1 cellular context compared by ENCODE assay signal in the genomic region with DNA sequence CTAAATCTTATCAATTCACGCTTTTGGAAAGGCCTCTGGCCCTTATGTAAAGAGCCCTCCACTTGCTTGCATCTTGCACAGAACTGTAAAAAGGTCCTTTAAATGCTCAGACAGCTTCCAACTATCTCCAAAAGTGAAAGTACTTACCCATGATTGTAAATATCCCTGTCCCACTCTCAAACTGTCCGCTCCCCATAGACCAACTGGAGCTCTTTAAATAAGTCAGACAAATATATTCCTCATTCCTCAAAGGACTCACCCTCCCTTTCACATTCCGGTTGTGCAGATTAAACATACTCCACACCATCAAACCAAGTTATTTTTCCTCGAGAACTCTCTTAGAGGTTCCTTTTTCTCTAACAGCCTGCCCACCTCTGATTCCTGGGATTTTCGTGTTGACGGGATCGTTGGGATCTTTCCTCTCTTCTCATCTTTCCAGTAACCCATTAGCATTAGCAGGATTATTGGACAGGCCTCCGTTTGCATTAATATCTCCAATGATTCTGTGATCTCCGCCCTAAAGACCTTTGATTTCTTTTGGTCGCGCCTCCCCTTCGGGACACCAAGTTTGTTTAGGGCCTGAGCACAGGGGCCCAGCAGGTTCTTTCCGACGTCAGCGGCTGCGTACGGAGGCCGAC.
A peak's percentile ranks its signal among the peaks of the same experiment; 100 is the strongest.
TF ChIP-seq lines count a peak whose summit lies in the region.

No MANE protein-coding gene starts in this region.

TF ChIP-seq in HepG2, 621 proteins besides CTCF, POLR2A, EP300 and RAD21 (continued from another document and continues in another):
- TF ChIP-seq, protein P1, sequence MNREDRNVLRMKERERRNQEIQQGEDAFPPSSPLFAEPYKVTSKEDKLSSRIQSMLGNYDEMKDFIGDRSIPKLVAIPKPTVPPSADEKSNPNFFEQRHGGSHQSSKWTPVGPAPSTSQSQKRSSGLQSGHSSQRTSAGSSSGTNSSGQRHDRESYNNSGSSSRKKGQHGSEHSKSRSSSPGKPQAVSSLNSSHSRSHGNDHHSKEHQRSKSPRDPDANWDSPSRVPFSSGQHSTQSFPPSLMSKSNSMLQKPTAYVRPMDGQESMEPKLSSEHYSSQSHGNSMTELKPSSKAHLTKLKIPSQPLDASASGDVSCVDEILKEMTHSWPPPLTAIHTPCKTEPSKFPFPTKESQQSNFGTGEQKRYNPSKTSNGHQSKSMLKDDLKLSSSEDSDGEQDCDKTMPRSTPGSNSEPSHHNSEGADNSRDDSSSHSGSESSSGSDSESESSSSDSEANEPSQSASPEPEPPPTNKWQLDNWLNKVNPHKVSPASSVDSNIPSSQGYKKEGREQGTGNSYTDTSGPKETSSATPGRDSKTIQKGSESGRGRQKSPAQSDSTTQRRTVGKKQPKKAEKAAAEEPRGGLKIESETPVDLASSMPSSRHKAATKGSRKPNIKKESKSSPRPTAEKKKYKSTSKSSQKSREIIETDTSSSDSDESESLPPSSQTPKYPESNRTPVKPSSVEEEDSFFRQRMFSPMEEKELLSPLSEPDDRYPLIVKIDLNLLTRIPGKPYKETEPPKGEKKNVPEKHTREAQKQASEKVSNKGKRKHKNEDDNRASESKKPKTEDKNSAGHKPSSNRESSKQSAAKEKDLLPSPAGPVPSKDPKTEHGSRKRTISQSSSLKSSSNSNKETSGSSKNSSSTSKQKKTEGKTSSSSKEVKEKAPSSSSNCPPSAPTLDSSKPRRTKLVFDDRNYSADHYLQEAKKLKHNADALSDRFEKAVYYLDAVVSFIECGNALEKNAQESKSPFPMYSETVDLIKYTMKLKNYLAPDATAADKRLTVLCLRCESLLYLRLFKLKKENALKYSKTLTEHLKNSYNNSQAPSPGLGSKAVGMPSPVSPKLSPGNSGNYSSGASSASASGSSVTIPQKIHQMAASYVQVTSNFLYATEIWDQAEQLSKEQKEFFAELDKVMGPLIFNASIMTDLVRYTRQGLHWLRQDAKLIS (CRISPR knock-in tag; IDR thresholded peaks at IDR 0.05): no peak
- TF ChIP-seq, protein P2, sequence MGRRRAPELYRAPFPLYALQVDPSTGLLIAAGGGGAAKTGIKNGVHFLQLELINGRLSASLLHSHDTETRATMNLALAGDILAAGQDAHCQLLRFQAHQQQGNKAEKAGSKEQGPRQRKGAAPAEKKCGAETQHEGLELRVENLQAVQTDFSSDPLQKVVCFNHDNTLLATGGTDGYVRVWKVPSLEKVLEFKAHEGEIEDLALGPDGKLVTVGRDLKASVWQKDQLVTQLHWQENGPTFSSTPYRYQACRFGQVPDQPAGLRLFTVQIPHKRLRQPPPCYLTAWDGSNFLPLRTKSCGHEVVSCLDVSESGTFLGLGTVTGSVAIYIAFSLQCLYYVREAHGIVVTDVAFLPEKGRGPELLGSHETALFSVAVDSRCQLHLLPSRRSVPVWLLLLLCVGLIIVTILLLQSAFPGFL (CRISPR knock-in tag; IDR thresholded peaks at IDR 0.05): no peak
- no peak for TF ChIP-seq HNRNPL (IDR thresholded peaks at IDR 0.05; ENCODE audit: low read depth, low read length)
- TF ChIP-seq ZNF335 (CRISPR knock-in tag; IDR thresholded peaks at IDR 0.05): no peak
- TF ChIP-seq SP5 (CRISPR knock-in tag; IDR thresholded peaks at IDR 0.05; ENCODE audit: borderline replicate concordance, low read depth): 0 out of 2 replicates have a peak, but pooled peaks have one; percentile 8
- 0 out of 2 replicates have a peak, but pooled peaks have one; percentile 10 for TF ChIP-seq ZNF256 (CRISPR knock-in tag; conservative IDR thresholded peaks at IDR 0.05)
- TF ChIP-seq MBD4 (IDR thresholded peaks at IDR 0.05; ENCODE audit: borderline replicate concordance, low read length): no peak
- TF ChIP-seq FOSL2 (CRISPR knock-in tag; IDR thresholded peaks at IDR 0.05): no peak
- no peak for TF ChIP-seq TCF7L2 (IDR thresholded peaks at IDR 0.05; ENCODE audit: low read depth, low read length)
- TF ChIP-seq, protein P3, sequence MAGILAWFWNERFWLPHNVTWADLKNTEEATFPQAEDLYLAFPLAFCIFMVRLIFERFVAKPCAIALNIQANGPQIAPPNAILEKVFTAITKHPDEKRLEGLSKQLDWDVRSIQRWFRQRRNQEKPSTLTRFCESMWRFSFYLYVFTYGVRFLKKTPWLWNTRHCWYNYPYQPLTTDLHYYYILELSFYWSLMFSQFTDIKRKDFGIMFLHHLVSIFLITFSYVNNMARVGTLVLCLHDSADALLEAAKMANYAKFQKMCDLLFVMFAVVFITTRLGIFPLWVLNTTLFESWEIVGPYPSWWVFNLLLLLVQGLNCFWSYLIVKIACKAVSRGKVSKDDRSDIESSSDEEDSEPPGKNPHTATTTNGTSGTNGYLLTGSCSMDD (CRISPR knock-in tag; IDR thresholded peaks at IDR 0.05): no peak
- TF ChIP-seq, protein P4, sequence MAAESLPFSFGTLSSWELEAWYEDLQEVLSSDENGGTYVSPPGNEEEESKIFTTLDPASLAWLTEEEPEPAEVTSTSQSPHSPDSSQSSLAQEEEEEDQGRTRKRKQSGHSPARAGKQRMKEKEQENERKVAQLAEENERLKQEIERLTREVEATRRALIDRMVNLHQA (CRISPR knock-in tag; IDR thresholded peaks at IDR 0.05): no peak
- TF ChIP-seq, protein P5, sequence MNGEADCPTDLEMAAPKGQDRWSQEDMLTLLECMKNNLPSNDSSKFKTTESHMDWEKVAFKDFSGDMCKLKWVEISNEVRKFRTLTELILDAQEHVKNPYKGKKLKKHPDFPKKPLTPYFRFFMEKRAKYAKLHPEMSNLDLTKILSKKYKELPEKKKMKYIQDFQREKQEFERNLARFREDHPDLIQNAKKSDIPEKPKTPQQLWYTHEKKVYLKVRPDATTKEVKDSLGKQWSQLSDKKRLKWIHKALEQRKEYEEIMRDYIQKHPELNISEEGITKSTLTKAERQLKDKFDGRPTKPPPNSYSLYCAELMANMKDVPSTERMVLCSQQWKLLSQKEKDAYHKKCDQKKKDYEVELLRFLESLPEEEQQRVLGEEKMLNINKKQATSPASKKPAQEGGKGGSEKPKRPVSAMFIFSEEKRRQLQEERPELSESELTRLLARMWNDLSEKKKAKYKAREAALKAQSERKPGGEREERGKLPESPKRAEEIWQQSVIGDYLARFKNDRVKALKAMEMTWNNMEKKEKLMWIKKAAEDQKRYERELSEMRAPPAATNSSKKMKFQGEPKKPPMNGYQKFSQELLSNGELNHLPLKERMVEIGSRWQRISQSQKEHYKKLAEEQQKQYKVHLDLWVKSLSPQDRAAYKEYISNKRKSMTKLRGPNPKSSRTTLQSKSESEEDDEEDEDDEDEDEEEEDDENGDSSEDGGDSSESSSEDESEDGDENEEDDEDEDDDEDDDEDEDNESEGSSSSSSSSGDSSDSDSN (CRISPR knock-in tag; IDR thresholded peaks at IDR 0.05): no peak
- TF ChIP-seq TP53 (CRISPR knock-in tag; conservative IDR thresholded peaks at IDR 0.05): no peak
- TF ChIP-seq GABPB1 (CRISPR knock-in tag; IDR thresholded peaks at IDR 0.05): no peak
- TF ChIP-seq ELF4 (CRISPR knock-in tag; IDR thresholded peaks at IDR 0.05; ENCODE audit: borderline replicate concordance): no peak
- no peak for TF ChIP-seq ZSCAN21 (CRISPR knock-in tag; IDR thresholded peaks at IDR 0.05; ENCODE audit: borderline replicate concordance)
- TF ChIP-seq SCMH1 (CRISPR knock-in tag; IDR thresholded peaks at IDR 0.05; ENCODE audit: borderline replicate concordance): no peak
- no peak for TF ChIP-seq PCBP2 (optimal IDR thresholded peaks at IDR 0.05; ENCODE audit: low read depth, low read length, poor library complexity, severe bottlenecking)
- TF ChIP-seq SMAD9 (CRISPR knock-in tag; IDR thresholded peaks at IDR 0.05): no peak
- TF ChIP-seq SNAPC2 (CRISPR knock-in tag; IDR thresholded peaks at IDR 0.05): no peak
- no peak for TF ChIP-seq ZC3H4 (CRISPR knock-in tag; IDR thresholded peaks at IDR 0.05; ENCODE audit: borderline replicate concordance)
- TF ChIP-seq SIN3A (IDR thresholded peaks at IDR 0.05; ENCODE audit: borderline replicate concordance, low read depth, low read length): no peak
- no peak for TF ChIP-seq ZNF761 (CRISPR knock-in tag; conservative IDR thresholded peaks at IDR 0.05)
- 0 out of 2 replicates have a peak, but pooled peaks have one; percentile 28 for TF ChIP-seq GABPA (IDR thresholded peaks at IDR 0.05; ENCODE audit: low read depth, low read length)
- TF ChIP-seq GABPA (CRISPR knock-in tag; IDR thresholded peaks at IDR 0.05; ENCODE audit: low read depth): no peak
- TF ChIP-seq, protein P6, sequence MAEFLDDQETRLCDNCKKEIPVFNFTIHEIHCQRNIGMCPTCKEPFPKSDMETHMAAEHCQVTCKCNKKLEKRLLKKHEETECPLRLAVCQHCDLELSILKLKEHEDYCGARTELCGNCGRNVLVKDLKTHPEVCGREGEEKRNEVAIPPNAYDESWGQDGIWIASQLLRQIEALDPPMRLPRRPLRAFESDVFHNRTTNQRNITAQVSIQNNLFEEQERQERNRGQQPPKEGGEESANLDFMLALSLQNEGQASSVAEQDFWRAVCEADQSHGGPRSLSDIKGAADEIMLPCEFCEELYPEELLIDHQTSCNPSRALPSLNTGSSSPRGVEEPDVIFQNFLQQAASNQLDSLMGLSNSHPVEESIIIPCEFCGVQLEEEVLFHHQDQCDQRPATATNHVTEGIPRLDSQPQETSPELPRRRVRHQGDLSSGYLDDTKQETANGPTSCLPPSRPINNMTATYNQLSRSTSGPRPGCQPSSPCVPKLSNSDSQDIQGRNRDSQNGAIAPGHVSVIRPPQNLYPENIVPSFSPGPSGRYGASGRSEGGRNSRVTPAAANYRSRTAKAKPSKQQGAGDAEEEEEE (CRISPR knock-in tag; IDR thresholded peaks at IDR 0.05; ENCODE audit: borderline replicate concordance): no peak
- 0 out of 2 replicates have a peak, but pooled peaks have one; percentile 6 for TF ChIP-seq KAT8 (CRISPR knock-in tag; IDR thresholded peaks at IDR 0.05)
- TF ChIP-seq, protein P7, sequence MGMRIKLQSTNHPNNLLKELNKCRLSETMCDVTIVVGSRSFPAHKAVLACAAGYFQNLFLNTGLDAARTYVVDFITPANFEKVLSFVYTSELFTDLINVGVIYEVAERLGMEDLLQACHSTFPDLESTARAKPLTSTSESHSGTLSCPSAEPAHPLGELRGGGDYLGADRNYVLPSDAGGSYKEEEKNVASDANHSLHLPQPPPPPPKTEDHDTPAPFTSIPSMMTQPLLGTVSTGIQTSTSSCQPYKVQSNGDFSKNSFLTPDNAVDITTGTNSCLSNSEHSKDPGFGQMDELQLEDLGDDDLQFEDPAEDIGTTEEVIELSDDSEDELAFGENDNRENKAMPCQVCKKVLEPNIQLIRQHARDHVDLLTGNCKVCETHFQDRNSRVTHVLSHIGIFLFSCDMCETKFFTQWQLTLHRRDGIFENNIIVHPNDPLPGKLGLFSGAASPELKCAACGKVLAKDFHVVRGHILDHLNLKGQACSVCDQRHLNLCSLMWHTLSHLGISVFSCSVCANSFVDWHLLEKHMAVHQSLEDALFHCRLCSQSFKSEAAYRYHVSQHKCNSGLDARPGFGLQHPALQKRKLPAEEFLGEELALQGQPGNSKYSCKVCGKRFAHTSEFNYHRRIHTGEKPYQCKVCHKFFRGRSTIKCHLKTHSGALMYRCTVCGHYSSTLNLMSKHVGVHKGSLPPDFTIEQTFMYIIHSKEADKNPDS (CRISPR knock-in tag; IDR thresholded peaks at IDR 0.05): no peak
- TF ChIP-seq, protein P8, sequence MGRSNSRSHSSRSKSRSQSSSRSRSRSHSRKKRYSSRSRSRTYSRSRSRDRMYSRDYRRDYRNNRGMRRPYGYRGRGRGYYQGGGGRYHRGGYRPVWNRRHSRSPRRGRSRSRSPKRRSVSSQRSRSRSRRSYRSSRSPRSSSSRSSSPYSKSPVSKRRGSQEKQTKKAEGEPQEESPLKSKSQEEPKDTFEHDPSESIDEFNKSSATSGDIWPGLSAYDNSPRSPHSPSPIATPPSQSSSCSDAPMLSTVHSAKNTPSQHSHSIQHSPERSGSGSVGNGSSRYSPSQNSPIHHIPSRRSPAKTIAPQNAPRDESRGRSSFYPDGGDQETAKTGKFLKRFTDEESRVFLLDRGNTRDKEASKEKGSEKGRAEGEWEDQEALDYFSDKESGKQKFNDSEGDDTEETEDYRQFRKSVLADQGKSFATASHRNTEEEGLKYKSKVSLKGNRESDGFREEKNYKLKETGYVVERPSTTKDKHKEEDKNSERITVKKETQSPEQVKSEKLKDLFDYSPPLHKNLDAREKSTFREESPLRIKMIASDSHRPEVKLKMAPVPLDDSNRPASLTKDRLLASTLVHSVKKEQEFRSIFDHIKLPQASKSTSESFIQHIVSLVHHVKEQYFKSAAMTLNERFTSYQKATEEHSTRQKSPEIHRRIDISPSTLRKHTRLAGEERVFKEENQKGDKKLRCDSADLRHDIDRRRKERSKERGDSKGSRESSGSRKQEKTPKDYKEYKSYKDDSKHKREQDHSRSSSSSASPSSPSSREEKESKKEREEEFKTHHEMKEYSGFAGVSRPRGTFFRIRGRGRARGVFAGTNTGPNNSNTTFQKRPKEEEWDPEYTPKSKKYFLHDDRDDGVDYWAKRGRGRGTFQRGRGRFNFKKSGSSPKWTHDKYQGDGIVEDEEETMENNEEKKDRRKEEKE (IDR thresholded peaks at IDR 0.05): no peak
- TF ChIP-seq, protein P9, sequence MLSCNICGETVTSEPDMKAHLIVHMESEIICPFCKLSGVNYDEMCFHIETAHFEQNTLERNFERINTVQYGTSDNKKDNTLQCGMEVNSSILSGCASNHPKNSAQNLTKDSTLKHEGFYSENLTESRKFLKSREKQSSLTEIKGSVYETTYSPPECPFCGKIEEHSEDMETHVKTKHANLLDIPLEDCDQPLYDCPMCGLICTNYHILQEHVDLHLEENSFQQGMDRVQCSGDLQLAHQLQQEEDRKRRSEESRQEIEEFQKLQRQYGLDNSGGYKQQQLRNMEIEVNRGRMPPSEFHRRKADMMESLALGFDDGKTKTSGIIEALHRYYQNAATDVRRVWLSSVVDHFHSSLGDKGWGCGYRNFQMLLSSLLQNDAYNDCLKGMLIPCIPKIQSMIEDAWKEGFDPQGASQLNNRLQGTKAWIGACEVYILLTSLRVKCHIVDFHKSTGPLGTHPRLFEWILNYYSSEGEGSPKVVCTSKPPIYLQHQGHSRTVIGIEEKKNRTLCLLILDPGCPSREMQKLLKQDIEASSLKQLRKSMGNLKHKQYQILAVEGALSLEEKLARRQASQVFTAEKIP (CRISPR knock-in tag; IDR thresholded peaks at IDR 0.05; ENCODE audit: borderline replicate concordance): no peak
- TF ChIP-seq, protein P10, sequence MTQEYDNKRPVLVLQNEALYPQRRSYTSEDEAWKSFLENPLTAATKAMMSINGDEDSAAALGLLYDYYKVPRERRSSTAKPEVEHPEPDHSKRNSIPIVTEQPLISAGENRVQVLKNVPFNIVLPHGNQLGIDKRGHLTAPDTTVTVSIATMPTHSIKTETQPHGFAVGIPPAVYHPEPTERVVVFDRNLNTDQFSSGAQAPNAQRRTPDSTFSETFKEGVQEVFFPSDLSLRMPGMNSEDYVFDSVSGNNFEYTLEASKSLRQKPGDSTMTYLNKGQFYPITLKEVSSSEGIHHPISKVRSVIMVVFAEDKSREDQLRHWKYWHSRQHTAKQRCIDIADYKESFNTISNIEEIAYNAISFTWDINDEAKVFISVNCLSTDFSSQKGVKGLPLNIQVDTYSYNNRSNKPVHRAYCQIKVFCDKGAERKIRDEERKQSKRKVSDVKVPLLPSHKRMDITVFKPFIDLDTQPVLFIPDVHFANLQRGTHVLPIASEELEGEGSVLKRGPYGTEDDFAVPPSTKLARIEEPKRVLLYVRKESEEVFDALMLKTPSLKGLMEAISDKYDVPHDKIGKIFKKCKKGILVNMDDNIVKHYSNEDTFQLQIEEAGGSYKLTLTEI (CRISPR knock-in tag; conservative IDR thresholded peaks at IDR 0.05): no peak
- TF ChIP-seq ZNF724P (CRISPR knock-in tag; IDR thresholded peaks at IDR 0.05; ENCODE audit: borderline replicate concordance): no peak
- no peak for TF ChIP-seq ZNF33B (CRISPR knock-in tag; IDR thresholded peaks at IDR 0.05)
- TF ChIP-seq ZNF143 (CRISPR knock-in tag; IDR thresholded peaks at IDR 0.05): no peak
- no peak for TF ChIP-seq ZNF432 (CRISPR knock-in tag; IDR thresholded peaks at IDR 0.05; ENCODE audit: borderline replicate concordance)
- no peak for TF ChIP-seq ZNF709 (CRISPR knock-in tag; IDR thresholded peaks at IDR 0.05)
- no peak for TF ChIP-seq ZNF274 (CRISPR knock-in tag; IDR thresholded peaks at IDR 0.05)
- TF ChIP-seq ZNF780A (CRISPR knock-in tag; IDR thresholded peaks at IDR 0.05): no peak
- no peak for TF ChIP-seq BRD4 (CRISPR knock-in tag; IDR thresholded peaks at IDR 0.05)
- TF ChIP-seq ATF1 (CRISPR knock-in tag; IDR thresholded peaks at IDR 0.05): peak; percentile 62; the same call in 1 of the 2 replicates
- TF ChIP-seq HNRNPK (IDR thresholded peaks at IDR 0.05; ENCODE audit: low read depth, low read length, poor library complexity, severe bottlenecking): no peak
